ENCODE assay signal across 10 cellular contexts in the genomic region with DNA sequence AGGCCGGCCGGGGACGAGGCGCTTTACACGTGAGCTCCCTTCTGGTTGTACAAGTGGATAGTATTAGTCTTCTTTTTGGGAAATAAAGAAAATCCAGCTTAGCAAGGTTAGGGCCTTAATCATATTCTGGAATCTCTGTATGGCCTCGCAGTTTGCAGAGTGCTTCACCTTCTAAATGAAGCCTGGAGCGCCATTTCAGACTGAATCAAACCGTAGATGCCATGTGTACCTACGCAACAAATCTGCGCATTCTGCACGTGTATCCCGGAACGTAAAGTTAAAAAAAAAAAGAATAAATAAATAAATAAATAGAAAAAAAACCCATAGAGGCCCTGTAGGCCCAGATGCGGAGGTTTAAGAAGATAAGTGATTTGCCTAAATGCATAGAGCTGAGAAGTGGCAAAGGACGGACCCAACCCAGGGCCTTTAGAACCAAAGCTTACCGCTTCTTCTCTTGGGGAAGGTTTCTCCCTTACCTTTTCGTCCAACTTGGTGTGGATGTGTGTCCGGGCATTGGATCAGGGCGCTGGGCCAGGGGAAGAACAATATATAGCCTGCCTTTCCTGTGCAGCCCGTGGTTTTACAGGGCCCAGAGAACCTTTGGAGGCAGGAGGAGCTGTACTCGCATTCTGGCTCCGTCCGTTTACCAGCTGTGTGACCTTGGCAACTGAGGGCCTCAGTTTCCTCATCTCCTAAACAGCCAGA. TPM values are rescaled to one million over a fixed set of nuclear protein-coding genes. Genes with fewer than 3 reads are reported as not detected.
DNase-seq lines count a peak whose midpoint lies in the region; FAIRE-seq and TF ChIP-seq lines count a peak whose summit lies in the region.
"Had no signal": no experiment of that assay in that cellular context is flagged by ENCODE, and none has a peak within 500 bp of the region (broad histone marks: within the 10 kb centered on the region; RNA-seq: fewer than 3 reads in every experiment).

No MANE protein-coding gene starts in this region.

- H3K27me3 ChIP-seq in astrocyte (ENCODE audit: insufficient read depth, low read length) (no peaks in the 10 kb centered on the region), iPS-18a (ENCODE audit: control insufficient read depth, insufficient read depth, low read length) (peaks cover 24% of the 10 kb centered on the region), spleen (replicated peaks in 1 of 7) (peaks cover 0 to 73% (median 16%) of the 10 kb centered on the region in 7 donors)

- H3K36me3 Mint-ChIP-seq in astrocyte (ENCODE audit: low read depth, unreplicated experiment): peaks cover 2% of the 10 kb centered on the region

- H3K4me1 ChIP-seq in HEK293 (ENCODE audit: control insufficient read depth, insufficient read depth, low read length) (peaks cover 3% of the 10 kb centered on the region; the same call in 1 of the 2 replicates), astrocyte (ENCODE audit: insufficient read depth, low read length) (peaks cover 32% of the 10 kb centered on the region), iPS-18a (ENCODE audit: control insufficient read depth, low read depth, low read length) (peaks cover 26% of the 10 kb centered on the region), spleen (peaks cover 3 to 35% (median 15%) of the 10 kb centered on the region in 6 donors)

- H3K27ac ChIP-seq in HEK293 (ENCODE audit: extremely low read depth, low read depth, low read length) (peak overlapping the region; percentile 83; the same call in 1 of the 2 replicates), astrocyte (ENCODE audit: low read depth, low read length) (peak overlapping the region; percentile 54), iPS-18a (ENCODE audit: low read length) (no peak overlapping the region), spleen (peak overlapping the region; percentile 49 to 91 (median 82))
- H3K27ac ChIP-seq: epithelial cell of prostate had no signal

- H3K27ac Mint-ChIP-seq in astrocyte (ENCODE audit: unreplicated experiment): no peak overlapping the region

- peaks cover 39% of the 10 kb centered on the region for H3K4me1 Mint-ChIP-seq in astrocyte (ENCODE audit: low read depth, unreplicated experiment)

- POLR2A ChIA-PET in HEK293 (lab: Yijun Ruan, JAX): interaction anchor here (0.7 to 1.6 kb wide), 9 partner anchors 9 to 201 kb away, joined by 3 to 6 read pairs (median 3); a partner anchor contains a TSS

- intact Hi-C loops in spleen (cut with DNase I; ENCODE audit: low total_unique reads): no loop called here

- H3K79me2 ChIP-seq in astrocyte (ENCODE audit: insufficient read depth, low read length): peaks cover 3% of the 10 kb centered on the region

- no peaks in the 10 kb centered on the region for H3K9me3 Mint-ChIP-seq in astrocyte (ENCODE audit: unreplicated experiment)

- no peaks in the 10 kb centered on the region for H4K20me1 ChIP-seq in astrocyte (ENCODE audit: insufficient read depth, low read length)

- TF ChIP-seq POLR2A in spleen (IDR thresholded peaks at IDR 0.05): no peak

- DNase-seq in astrocyte (ENCODE audit: low read depth) (no peak), spleen (no peak), GOT3 (lab: John Stamatoyannopoulos, UW) (no peak), NCI-H2227 treated with DMSO at 0.1 percent for 48 hours (lab: John Stamatoyannopoulos, UW) (no peak), occipital lobe (lab: John Stamatoyannopoulos, UW) (no peak), T-helper 2 cell (no peak)
- DNase-seq: NCI-H2081 treated with DMSO at 0.1 percent for 48 hours had no signal

- H3K9ac ChIP-seq in astrocyte (ENCODE audit: low read length): peak overlapping the region; percentile 86
- H3K9ac ChIP-seq in iPS-18a (ENCODE audit: low read length): no peak overlapping the region

- FAIRE-seq in astrocyte (lab: Jason Lieb, UNC): no peak

- H3K4me3 Mint-ChIP-seq in astrocyte (ENCODE audit: unreplicated experiment): peak overlapping the region; percentile 77

- peak overlapping the region; percentile 78 for H3K4me3 ChIP-seq in HEK293 (ENCODE audit: low read depth, low read length)
- H3K4me3 ChIP-seq in astrocyte (ENCODE audit: insufficient read depth, low read depth, low read length): peak overlapping the region; percentile 64
- H3K4me3 ChIP-seq in iPS-18a (ENCODE audit: low read length): peak overlapping the region; percentile 81
- peak overlapping the region; percentile 38 to 77 (median 53) for H3K4me3 ChIP-seq in spleen

- WGBS in spleen, 5 donors: 44 to 53% (median 49%) methylated on average over 18 to 23 of the region's 23 CpGs

- no peaks in the 10 kb centered on the region for H3K36me3 ChIP-seq in HEK293 (ENCODE audit: control insufficient read depth in 2 of 2, insufficient read depth in 1 of 2, low read length in 2 of 2)
- H3K36me3 ChIP-seq in astrocyte (ENCODE audit: insufficient read depth, low read length): no peaks in the 10 kb centered on the region
- no peaks in the 10 kb centered on the region for H3K36me3 ChIP-seq in iPS-18a (ENCODE audit: control insufficient read depth, low read depth, low read length)
- no peaks in the 10 kb centered on the region for H3K36me3 ChIP-seq in spleen

- H2AFZ ChIP-seq in astrocyte (ENCODE audit: low read depth, low read length): peak overlapping the region; percentile 76

- H3K9me3 ChIP-seq in HEK293 (ENCODE audit: control insufficient read depth, insufficient read depth, low read depth, low read length): no peaks in the 10 kb centered on the region
- no peaks in the 10 kb centered on the region for H3K9me3 ChIP-seq in astrocyte (ENCODE audit: insufficient read depth, low read depth, low read length)
- no peaks in the 10 kb centered on the region for H3K9me3 ChIP-seq in iPS-18a (ENCODE audit: control insufficient read depth, low read depth, low read length)
- no peaks in the 10 kb centered on the region for H3K9me3 ChIP-seq in spleen

- CTCF ChIA-PET in HEK293 (lab: Yijun Ruan, JAX): interaction anchor here (0.7 to 1.5 kb wide), 9 partner anchors 9 to 154 kb away, joined by 3 to 4 read pairs (median 3); no protein-coding TSS in a partner anchor

- H3K4me2 ChIP-seq in astrocyte (ENCODE audit: low read length): peak overlapping the region; percentile 88

- TF ChIP-seq CTCF in HEK293 (tag by site-specific recombination; IDR thresholded peaks at IDR 0.05) (no peak), astrocyte (IDR thresholded peaks at IDR 0.05; ENCODE audit: insufficient read depth, low read depth, low read length) (no peak), spleen (IDR thresholded peaks at IDR 0.05 in 8 of 11, conservative IDR thresholded peaks at IDR 0.05 in 3 of 11) (peak in 2 of 11 experiments; percentile 3 to 10)

- no peaks in the 10 kb centered on the region for H3K27me3 Mint-ChIP-seq in astrocyte (ENCODE audit: low read depth, unreplicated experiment)

TF ChIP-seq in HEK293, 187 proteins besides CTCF, POLR2A, EP300 and RAD21:
- TF ChIP-seq, protein P1, sequence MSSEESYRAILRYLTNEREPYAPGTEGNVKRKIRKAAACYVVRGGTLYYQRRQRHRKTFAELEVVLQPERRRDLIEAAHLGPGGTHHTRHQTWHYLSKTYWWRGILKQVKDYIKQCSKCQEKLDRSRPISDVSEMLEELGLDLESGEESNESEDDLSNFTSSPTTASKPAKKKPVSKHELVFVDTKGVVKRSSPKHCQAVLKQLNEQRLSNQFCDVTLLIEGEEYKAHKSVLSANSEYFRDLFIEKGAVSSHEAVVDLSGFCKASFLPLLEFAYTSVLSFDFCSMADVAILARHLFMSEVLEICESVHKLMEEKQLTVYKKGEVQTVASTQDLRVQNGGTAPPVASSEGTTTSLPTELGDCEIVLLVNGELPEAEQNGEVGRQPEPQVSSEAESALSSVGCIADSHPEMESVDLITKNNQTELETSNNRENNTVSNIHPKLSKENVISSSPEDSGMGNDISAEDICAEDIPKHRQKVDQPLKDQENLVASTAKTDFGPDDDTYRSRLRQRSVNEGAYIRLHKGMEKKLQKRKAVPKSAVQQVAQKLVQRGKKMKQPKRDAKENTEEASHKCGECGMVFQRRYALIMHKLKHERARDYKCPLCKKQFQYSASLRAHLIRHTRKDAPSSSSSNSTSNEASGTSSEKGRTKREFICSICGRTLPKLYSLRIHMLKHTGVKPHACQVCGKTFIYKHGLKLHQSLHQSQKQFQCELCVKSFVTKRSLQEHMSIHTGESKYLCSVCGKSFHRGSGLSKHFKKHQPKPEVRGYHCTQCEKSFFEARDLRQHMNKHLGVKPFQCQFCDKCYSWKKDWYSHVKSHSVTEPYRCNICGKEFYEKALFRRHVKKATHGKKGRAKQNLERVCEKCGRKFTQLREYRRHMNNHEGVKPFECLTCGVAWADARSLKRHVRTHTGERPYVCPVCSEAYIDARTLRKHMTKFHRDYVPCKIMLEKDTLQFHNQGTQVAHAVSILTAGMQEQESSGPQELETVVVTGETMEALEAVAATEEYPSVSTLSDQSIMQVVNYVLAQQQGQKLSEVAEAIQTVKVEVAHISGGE (tag by site-specific recombination; conservative IDR thresholded peaks at IDR 0.05; ENCODE audit: low read depth): no peak
- no peak for TF ChIP-seq ZNF48 (tag by site-specific recombination; IDR thresholded peaks at IDR 0.05)
- no peak for TF ChIP-seq ZBTB8A (tag by site-specific recombination; IDR thresholded peaks at IDR 0.05)
- no peak for TF ChIP-seq ZNF391 (tag by site-specific recombination; IDR thresholded peaks at IDR 0.05; ENCODE audit: borderline replicate concordance, low read depth)
- TF ChIP-seq, protein P2, sequence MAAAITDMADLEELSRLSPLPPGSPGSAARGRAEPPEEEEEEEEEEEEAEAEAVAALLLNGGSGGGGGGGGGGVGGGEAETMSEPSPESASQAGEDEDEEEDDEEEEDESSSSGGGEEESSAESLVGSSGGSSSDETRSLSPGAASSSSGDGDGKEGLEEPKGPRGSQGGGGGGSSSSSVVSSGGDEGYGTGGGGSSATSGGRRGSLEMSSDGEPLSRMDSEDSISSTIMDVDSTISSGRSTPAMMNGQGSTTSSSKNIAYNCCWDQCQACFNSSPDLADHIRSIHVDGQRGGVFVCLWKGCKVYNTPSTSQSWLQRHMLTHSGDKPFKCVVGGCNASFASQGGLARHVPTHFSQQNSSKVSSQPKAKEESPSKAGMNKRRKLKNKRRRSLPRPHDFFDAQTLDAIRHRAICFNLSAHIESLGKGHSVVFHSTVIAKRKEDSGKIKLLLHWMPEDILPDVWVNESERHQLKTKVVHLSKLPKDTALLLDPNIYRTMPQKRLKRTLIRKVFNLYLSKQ (tag by site-specific recombination; IDR thresholded peaks at IDR 0.05; ENCODE audit: borderline replicate concordance): no peak
- no peak for TF ChIP-seq ZIC2 (tag by site-specific recombination; IDR thresholded peaks at IDR 0.05)
- 0 out of 2 replicates have a peak, but pooled peaks have one; percentile 11 for TF ChIP-seq TRIM28 (IDR thresholded peaks at IDR 0.05; ENCODE audit: borderline replicate concordance, low read length)
- peak; percentile 4; the same call in 1 of the 2 replicates for TF ChIP-seq ZBTB17 (tag by site-specific recombination; IDR thresholded peaks at IDR 0.05)
- no peak for TF ChIP-seq ZNF155 (tag by site-specific recombination; IDR thresholded peaks at IDR 0.05)
TF ChIP-seq in HEK293: peak in this region for 2.

RNA-seq across cellular contexts. Expression of a gene that starts 0.5 kb away (rescaled TPM):
- total RNA-seq in astrocyte (46.9 and 57.7 TPM in 2 replicates), spleen (100 to 1,000 TPM in 4 of 7 donors, 10 to 100 TPM in 3; 70.3 to 155 (median 102) TPM), occipital lobe (2.8 TPM)
- 10 to 100 TPM in 2 of 3 donors, 1 to 10 TPM in 1; 7.7 to 18.6 (median 10.4) TPM for polyA plus RNA-seq in spleen

Comparison
In these comparisons a context has a peak if more than half of its experiments do, and no peak if none do; other contexts are left out.
1. RNA of a gene that starts 0.5 kb away (total RNA-seq): 70.3 to 155 TPM in spleen and 46.9 to 57.7 TPM in astrocyte; 2.8 TPM in occipital lobe (single experiment); every median in the first group is over 10 times any median in the second.
2. Peak in every context shown above with its lines, with median percentiles within 50 percentile points of each other: H3K4me3 ChIP-seq.